ENCODE assay signal across 8 cellular contexts in genomic region chr5:95858661-95859326, GRCh38. TPM values are rescaled to one million over a fixed set of nuclear protein-coding genes. Genes with fewer than 3 reads are reported as not detected.
DNase-seq lines count a peak whose midpoint lies in the region; ATAC-seq and TF ChIP-seq lines count a peak whose summit lies in the region.

No MANE protein-coding gene starts in this region.

- peak; percentile 98 for TF ChIP-seq CTCF in left lung (IDR thresholded peaks at IDR 0.05)

- ATAC-seq in GM19328 (IDR thresholded peaks at IDR 0.05; ENCODE audit: unreplicated experiment) (peak; percentile 90), HG03457 (IDR thresholded peaks at IDR 0.05; ENCODE audit: unreplicated experiment) (peak; percentile 79), left lung (peak; percentile 84)

- H3K9me3 ChIP-seq in BLaER1 (no peaks in the 10 kb centered on the region), left lung (no peaks in the 10 kb centered on the region)

- 0 out of 2 replicates have a peak overlapping the region, but pooled peaks have one; percentile 3 for H3K9ac ChIP-seq in BLaER1

- H3K27me3 ChIP-seq in BLaER1 (no peaks in the 10 kb centered on the region), left lung (no peaks in the 10 kb centered on the region)

- H4K20me1 ChIP-seq in BLaER1 = no peaks in the 10 kb centered on the region

- H3K27ac ChIP-seq in BLaER1 (peak overlapping the region; percentile 43; the same call in 1 of the 2 replicates), left lung (peak overlapping the region; percentile 68 to 85)

- H3K4me1 ChIP-seq in BLaER1 (peaks cover 67% of the 10 kb centered on the region), left lung (peaks cover 18 to 65% of the 10 kb centered on the region in 2 donors)

- H3K4me2 ChIP-seq in BLaER1 = peak overlapping the region; percentile 80

- no peaks in the 10 kb centered on the region for H3K36me3 ChIP-seq in BLaER1
- H3K36me3 ChIP-seq in left lung = no peaks in the 10 kb centered on the region

- DNase-seq in NCI-H69 (lab: John Stamatoyannopoulos, UW) (peak; percentile 99), dedifferentiated amniotic fluid mesenchymal stem cell (ENCODE audit: extremely low spot score) (peak; percentile 91), left lung (peak; percentile 93 to 99)
- peak; percentile 84 to 93 for DNase-seq in activated CD4-positive, alpha-beta T cell treated with anti-CD3 and anti-CD28 coated beads, Interleukin-2, amount 50 U/mL, for 24 hours (ENCODE audit: low read depth in 1 of 2, low spot score in 1 of 2)
- DNase-seq in stimulated activated CD4-positive, alpha-beta T cell treated with anti-CD3 and anti-CD28 coated beads, Interleukin-2, amount 100 ng/mL, for 48 hours = peak; percentile 90 to 95

- H3K4me3 ChIP-seq in BLaER1 (no peak overlapping the region; the same call in 1 of the 2 replicates), left lung (peak overlapping the region; percentile 13 to 17)

- intact Hi-C loops in left lung (cut with DNase I) = no loop called here

RNA-seq across cellular contexts. Expression of gene GLRX, which starts 36.3 kb away (rescaled TPM):
- total RNA-seq in left lung = 10 to 100 TPM; 60.3 to 98.1 TPM
